ENCODE assay signal across 8 cellular contexts in the genomic region with DNA sequence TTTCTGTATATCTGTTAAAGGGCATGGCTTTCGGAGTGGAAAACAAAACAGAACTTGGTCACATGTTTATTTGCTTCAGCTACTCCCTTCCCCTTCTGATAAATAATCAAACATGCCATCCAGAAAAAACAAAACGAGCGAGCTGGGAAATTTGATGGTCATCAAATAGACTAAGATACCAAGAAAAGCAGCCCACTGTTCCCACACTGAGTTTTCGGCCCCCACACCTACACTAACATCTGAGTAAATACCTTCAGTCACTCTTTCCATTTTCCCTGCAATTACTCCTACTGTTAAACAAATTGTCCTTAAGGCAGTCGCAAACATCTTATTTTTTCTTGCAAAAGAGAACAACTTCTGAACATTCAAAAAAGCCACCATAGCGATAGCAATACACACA.
DNase-seq lines count a peak whose midpoint lies in the region; ATAC-seq and TF ChIP-seq lines count a peak whose summit lies in the region.

No MANE protein-coding gene starts in this region.

- peak overlapping the region; percentile 52 for H3K4me3 ChIP-seq in astrocyte of the cerebellum (ENCODE audit: low read depth, low read length)
- H3K4me3 ChIP-seq in mesenchymal stem cell (ENCODE audit: insufficient read depth in 1 of 2, low read depth in 1 of 2, low read length in 2 of 2) = peak overlapping the region in 1 of 2 experiments; percentile 84
- peak overlapping the region; percentile 21 to 64 (median 45) for H3K4me3 ChIP-seq in transverse colon

- no peak for TF ChIP-seq POLR2A in transverse colon (IDR thresholded peaks at IDR 0.05)

- in situ Hi-C loops in astrocyte of the cerebellum (cut with HindIII; ENCODE audit: low sequenced_read_pairs) = no loop called here
- in situ Hi-C loops in transverse colon (cut with MboI; ENCODE audit: low pct_ligation_motif_present in 1 of 4, low pct_unique_long_range_greater_than_20kb in 1 of 4, low sequenced_read_pairs in 3 of 4) = loop anchor here in 1 of 4 donors (10.0 kb wide), 1 partner anchor 456 kb away; a partner anchor contains a TSS

- H4K91ac ChIP-seq in mesenchymal stem cell (ENCODE audit: low read length) = no peak overlapping the region

- no peak overlapping the region for H2AFZ ChIP-seq in mesenchymal stem cell (ENCODE audit: low read depth, low read length)

- no peak for ATAC-seq in HG03342 (IDR thresholded peaks at IDR 0.05; ENCODE audit: unreplicated experiment)

- no peaks in the 10 kb centered on the region for H3K9me3 ChIP-seq in mesenchymal stem cell (ENCODE audit: control insufficient read depth, low read length)
- no peaks in the 10 kb centered on the region for H3K9me3 ChIP-seq in transverse colon

- H2BK12ac ChIP-seq in mesenchymal stem cell (ENCODE audit: low read length in 2 of 2) = no peak overlapping the region

- DNase-seq in activated effector memory CD4-positive, alpha-beta T cell treated with anti-CD3 and anti-CD28 coated beads, Interleukin-2, amount 50 U/mL, for 16 hours = peak; percentile 74
- DNase-seq in activated effector memory CD4-positive, alpha-beta T cell treated with Interleukin-2 at 50 U/mL for 16 hours = no peak
- DNase-seq in astrocyte of the cerebellum (ENCODE audit: low read depth) (no peak), mesenchymal stem cell (peak; percentile 52), transverse colon (no peak), NCI-H1694 (lab: John Stamatoyannopoulos, UW) (no peak), GM10248 (ENCODE audit: extremely low spot score) (no peak)

- TF ChIP-seq EP300 in transverse colon (IDR thresholded peaks at IDR 0.05; ENCODE audit: low read depth) = no peak

- TF ChIP-seq CTCF in astrocyte of the cerebellum (IDR thresholded peaks at IDR 0.05; ENCODE audit: low read depth, low read length, missing control alignments) (no peak), transverse colon (IDR thresholded peaks at IDR 0.05) (no peak), GM10248 (IDR thresholded peaks at IDR 0.05; ENCODE audit: control extremely low read depth, extremely low read depth, low read depth, missing control alignments) (no peak)

- CTCF ChIA-PET in GM10248 (lab: Yijun Ruan, JAX) = no interaction called here

- POLR2A ChIA-PET in GM10248 (lab: Yijun Ruan, JAX) = no interaction called here

- H4K8ac ChIP-seq in mesenchymal stem cell (ENCODE audit: low read length) = no peak overlapping the region

- H3K4me2 ChIP-seq in mesenchymal stem cell (ENCODE audit: low read length, poor library complexity, severe bottlenecking) = peak overlapping the region; percentile 62

- H2BK5ac ChIP-seq in mesenchymal stem cell (ENCODE audit: low read depth, low read length, poor library complexity, severe bottlenecking) = no peak overlapping the region

- peaks cover 8% of the 10 kb centered on the region for H3K79me1 ChIP-seq in mesenchymal stem cell (replicated peaks; ENCODE audit: low read length, poor library complexity, severe bottlenecking)

- peak overlapping the region in 1 of 2 experiments; percentile 28 for H3K18ac ChIP-seq in mesenchymal stem cell (ENCODE audit: low read depth in 1 of 2, low read length in 2 of 2)

- H2AK5ac ChIP-seq in mesenchymal stem cell (ENCODE audit: low read length, severe bottlenecking) = peak overlapping the region; percentile 27

- H3K27ac ChIP-seq in mesenchymal stem cell (ENCODE audit: low read length, poor library complexity, severe bottlenecking) (peak overlapping the region; percentile 43), transverse colon (peak overlapping the region; percentile 86 to 94 (median 93))

- intact Hi-C loops in transverse colon (cut with DNase I; ENCODE audit: low total_unique reads) = no loop called here

- H3K36me3 ChIP-seq in mesenchymal stem cell (ENCODE audit: control insufficient read depth in 1 of 2, insufficient read depth in 2 of 2, low read depth in 1 of 2, low read length in 2 of 2) (no peaks in the 10 kb centered on the region), transverse colon (no peaks in the 10 kb centered on the region)

- H3K27me3 ChIP-seq in mesenchymal stem cell (ENCODE audit: control insufficient read depth in 1 of 2, insufficient read depth in 1 of 2, low read length in 2 of 2) = no peaks in the 10 kb centered on the region
- H3K27me3 ChIP-seq in transverse colon = no peaks in the 10 kb centered on the region

- H2BK120ac ChIP-seq in mesenchymal stem cell (ENCODE audit: low read depth, low read length) = no peak overlapping the region

- H2BK15ac ChIP-seq in mesenchymal stem cell (ENCODE audit: low read depth, poor library complexity, severe bottlenecking) = no peak overlapping the region

- peak overlapping the region; percentile 97 for H3K9ac ChIP-seq in mesenchymal stem cell (ENCODE audit: low read length)

- H3K14ac ChIP-seq in mesenchymal stem cell (ENCODE audit: low read length in 2 of 2) = no peak overlapping the region

- no peak overlapping the region for H3K23ac ChIP-seq in mesenchymal stem cell (ENCODE audit: low read length in 2 of 2)

- WGBS in mesenchymal stem cell = 21% methylated on average over 5 of the region's 6 CpGs
- 7 to 8% methylated on average over 6 of the region's 6 CpGs for WGBS in transverse colon (ENCODE audit: low coverage in 1 of 2), 2 donors

- H3K4me1 ChIP-seq in mesenchymal stem cell (ENCODE audit: control insufficient read depth, insufficient read depth, low read depth, low read length) (peaks cover 10% of the 10 kb centered on the region), transverse colon (peaks cover 34 to 89% (median 47%) of the 10 kb centered on the region in 4 donors)

- no peak overlapping the region for H3K4ac ChIP-seq in mesenchymal stem cell (ENCODE audit: low read depth in 1 of 2, low read length in 2 of 2)

Comparison
In these comparisons a context has a peak if more than half of its experiments do, and no peak if none do; other contexts are left out.
1. DNase-seq: peak in activated effector memory CD4-positive, alpha-beta T cell treated with anti-CD3 and anti-CD28 coated beads, Interleukin-2, amount 50 U/mL, for 16 hours (single experiment) and mesenchymal stem cell (single experiment); none in activated effector memory CD4-positive, alpha-beta T cell treated with Interleukin-2 at 50 U/mL for 16 hours (single experiment), astrocyte of the cerebellum (single experiment), transverse colon (single experiment), NCI-H1694 (single experiment) and GM10248 (single experiment).